Comparison of ENCODE assay signal across 10 cellular contexts in the genomic region with DNA sequence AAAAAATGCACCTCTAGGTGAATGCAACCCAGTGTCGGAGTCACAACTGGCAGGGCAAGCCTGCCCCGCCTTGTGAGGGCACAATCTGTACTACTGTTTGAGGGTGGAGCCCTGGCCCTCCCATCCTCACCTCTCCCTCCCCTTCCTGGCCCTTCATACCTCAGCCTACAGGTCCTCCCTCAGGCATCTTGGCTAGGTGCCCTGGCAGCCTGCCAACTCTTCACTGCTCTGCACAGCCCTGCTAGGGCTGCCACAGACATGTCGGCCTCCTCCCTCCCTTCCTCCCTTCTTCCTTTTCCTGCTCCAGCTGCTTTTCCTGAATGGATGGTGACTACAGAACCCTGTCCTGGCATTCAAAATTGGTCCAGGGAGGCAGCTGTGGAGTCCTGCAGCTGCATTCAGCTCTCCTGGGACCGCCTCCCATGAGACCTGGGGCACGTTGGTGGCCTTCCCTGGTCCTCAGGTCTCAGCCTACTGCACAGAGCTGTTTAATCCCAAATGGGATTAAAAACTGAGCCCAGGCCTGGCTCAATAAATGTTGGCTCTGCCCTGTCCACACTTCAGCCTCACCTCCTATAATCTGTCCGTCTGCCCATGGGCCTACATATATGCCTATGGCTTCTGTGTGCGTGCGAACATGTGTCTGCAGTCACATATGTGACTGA. TPM values are rescaled to one million over a fixed set of nuclear protein-coding genes. Genes with fewer than 3 reads are reported as not detected.
DNase-seq lines count a peak whose midpoint lies in the region; ATAC-seq, FAIRE-seq and TF ChIP-seq lines count a peak whose summit lies in the region.
"Had no signal": no experiment of that assay in that cellular context is flagged by ENCODE, and none has a peak within 500 bp of the region (broad histone marks: within the 10 kb centered on the region; RNA-seq: fewer than 3 reads in every experiment).

No MANE protein-coding gene starts in this region.

- CTCF ChIA-PET in activated CD8-positive, alpha-beta T cell treated with anti-CD3 and anti-CD28 coated beads, Interleukin-2, amount 10 ng/mL, durations not matched to agents 7 days and 5 days (lab: Charles Lee): no interaction called here

- H3K9me3 ChIP-seq in heart right ventricle: no peaks in the 10 kb centered on the region
- no peaks in the 10 kb centered on the region for H3K9me3 ChIP-seq in transverse colon

- no peaks in the 10 kb centered on the region for H3K4me1 Mint-ChIP-seq in activated CD8-positive, alpha-beta T cell treated with anti-CD3 and anti-CD28 coated beads, Interleukin-2, amount 10 ng/mL, durations not matched to agents 7 days and 5 days (ENCODE audit: low read depth)

- H3K4me3 ChIP-seq in LNCaP clone FGC (ENCODE audit: low read depth, low read length): no peak overlapping the region
- no peak overlapping the region for H3K4me3 ChIP-seq in heart right ventricle
- H3K4me3 ChIP-seq in transverse colon: no peak overlapping the region

- no peak for TF ChIP-seq EP300 in transverse colon (IDR thresholded peaks at IDR 0.05; ENCODE audit: low read depth)

- no peaks in the 10 kb centered on the region for H3K9me3 Mint-ChIP-seq in activated CD8-positive, alpha-beta T cell treated with anti-CD3 and anti-CD28 coated beads, Interleukin-2, amount 10 ng/mL, durations not matched to agents 7 days and 5 days (ENCODE audit: insufficient read depth)

- POLR2A ChIA-PET in activated CD8-positive, alpha-beta T cell treated with anti-CD3 and anti-CD28 coated beads, Interleukin-2, amount 10 ng/mL, durations not matched to agents 7 days and 5 days (lab: Charles Lee): no interaction called here

- H3K27me3 Mint-ChIP-seq in activated CD8-positive, alpha-beta T cell treated with anti-CD3 and anti-CD28 coated beads, Interleukin-2, amount 10 ng/mL, durations not matched to agents 7 days and 5 days (ENCODE audit: low read depth): peaks cover 35% of the 10 kb centered on the region

- H3K36me3 ChIP-seq in heart right ventricle: no peaks in the 10 kb centered on the region
- no peaks in the 10 kb centered on the region for H3K36me3 ChIP-seq in transverse colon

- WGBS in heart right ventricle, 2 donors: 47 to 48% methylated on average over 8 of the region's 8 CpGs
- 42 to 64% methylated on average over 4 to 8 of the region's 8 CpGs for WGBS in transverse colon (ENCODE audit: low coverage in 1 of 2), 2 donors

- TF ChIP-seq CTCF in 22Rv1 (IDR thresholded peaks at IDR 0.05) (no peak), LNCaP clone FGC (IDR thresholded peaks at IDR 0.05; ENCODE audit: control insufficient read depth, extremely low read depth, insufficient read depth) (no peak), heart right ventricle (IDR thresholded peaks at IDR 0.05) (no peak), transverse colon (IDR thresholded peaks at IDR 0.05) (no peak)

- TF ChIP-seq POLR2A in transverse colon (IDR thresholded peaks at IDR 0.05): no peak

- ATAC-seq in heart right ventricle (peak; percentile 46 to 93 (median 82)), GM18520 (IDR thresholded peaks at IDR 0.05; ENCODE audit: unreplicated experiment) (no peak), GM21576 (IDR thresholded peaks at IDR 0.05; ENCODE audit: unreplicated experiment) (no peak)
- no peak for ATAC-seq in activated CD8-positive, alpha-beta T cell treated with anti-CD3 and anti-CD28 coated beads, Interleukin-2, amount 10 ng/mL, durations not matched to agents 7 days and 5 days

- H3K27ac ChIP-seq in 22Rv1 (peak overlapping the region; percentile 43), heart right ventricle (no peak overlapping the region), transverse colon (no peak overlapping the region)
- H3K27ac ChIP-seq: C4-2B had no signal

- peak; percentile 30 for FAIRE-seq in RCC 7860 (lab: Jason Lieb, UNC)
- FAIRE-seq: endometrium had no signal

- H3K36me3 Mint-ChIP-seq in activated CD8-positive, alpha-beta T cell treated with anti-CD3 and anti-CD28 coated beads, Interleukin-2, amount 10 ng/mL, durations not matched to agents 7 days and 5 days (ENCODE audit: low read depth): no peaks in the 10 kb centered on the region

- intact Hi-C loops in heart right ventricle (cut with DNase I) (no loop called here), transverse colon (cut with DNase I; ENCODE audit: low total_unique reads) (no loop called here)

- H3K27ac Mint-ChIP-seq in activated CD8-positive, alpha-beta T cell treated with anti-CD3 and anti-CD28 coated beads, Interleukin-2, amount 10 ng/mL, durations not matched to agents 7 days and 5 days: no peak overlapping the region

- H3K27me3 ChIP-seq in heart right ventricle (peaks cover 8 to 75% (median 60%) of the 10 kb centered on the region in 7 donors), transverse colon (peaks cover 87% of the 10 kb centered on the region)

- DNase-seq in LNCaP clone FGC (ENCODE audit: low read depth) (peak; percentile 76), RCC 7860 (ENCODE audit: low spot score) (peak; percentile 75), heart right ventricle (peak; percentile 71 to 78), transverse colon (peak; percentile 87)
- DNase-seq in activated CD8-positive, alpha-beta T cell treated with anti-CD3 and anti-CD28 coated beads, Interleukin-2, amount 10 ng/mL, durations not matched to agents 7 days and 5 days: no peak

- in situ Hi-C loops in transverse colon (cut with MboI; ENCODE audit: low pct_ligation_motif_present in 1 of 4, low pct_unique_long_range_greater_than_20kb in 1 of 4, low sequenced_read_pairs in 3 of 4): no loop called here

- H3K4me3 Mint-ChIP-seq in activated CD8-positive, alpha-beta T cell treated with anti-CD3 and anti-CD28 coated beads, Interleukin-2, amount 10 ng/mL, durations not matched to agents 7 days and 5 days: no peak overlapping the region

- H3K4me1 ChIP-seq in heart right ventricle (peaks cover 0 to 7% (median 0%) of the 10 kb centered on the region in 9 donors), transverse colon (peaks cover 0 to 3% (median 0%) of the 10 kb centered on the region in 4 donors)

RNA-seq across cellular contexts. Expression of gene CDH22, which starts 52.7 kb away (rescaled TPM):
- total RNA-seq in heart right ventricle (10 to 100 TPM in 1 of 10 donors, 1 to 10 TPM in 2, under 1 TPM in 7; 0.16 to 11.0 (median 0.64) TPM), transverse colon (not detected)
- 1 to 10 TPM in 1 of 2 donors, under 1 TPM in 1; 0.04 to 1.0 TPM for polyA plus RNA-seq in heart right ventricle
- total RNA-seq in activated CD8-positive, alpha-beta T cell treated with anti-CD3 and anti-CD28 coated beads, Interleukin-2, amount 10 ng/mL, durations not matched to agents 7 days and 5 days: not detected

Comparison
In these comparisons a context has a peak if more than half of its experiments do, and no peak if none do; other contexts are left out.
1. ATAC-seq: peak in heart right ventricle (8 of 8); none in GM18520 (single experiment), activated CD8-positive, alpha-beta T cell treated with anti-CD3 and anti-CD28 coated beads, Interleukin-2, amount 10 ng/mL, durations not matched to agents 7 days and 5 days (single experiment) and GM21576 (single experiment).